Comparison of ENCODE assay signal across 20 cellular contexts in the genomic region with DNA sequence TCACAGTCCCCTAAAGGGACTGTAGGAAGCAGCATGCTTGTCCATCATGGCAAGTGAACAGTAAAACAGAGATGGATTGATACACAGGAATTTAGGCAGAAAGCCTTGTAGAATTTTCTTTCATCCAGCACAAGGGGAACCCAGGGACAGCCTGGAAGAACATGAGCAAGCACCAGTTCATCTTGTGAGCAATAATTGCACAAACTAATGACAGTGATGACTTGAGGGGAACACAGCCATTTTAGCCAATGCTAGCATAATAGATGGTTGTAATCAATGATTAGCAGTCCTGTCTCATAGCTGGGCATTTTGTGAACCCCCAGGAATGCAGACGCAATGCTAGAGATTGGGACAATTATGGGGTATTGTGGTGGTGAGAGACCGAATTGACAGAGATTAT. TPM values are rescaled to one million over a fixed set of nuclear protein-coding genes. Genes with fewer than 3 reads are reported as not detected.
"Had no signal": no experiment of that assay in that cellular context is flagged by ENCODE, and none has a peak within 500 bp of the region (broad histone marks: within the 10 kb centered on the region; RNA-seq: fewer than 3 reads in every experiment).

No MANE protein-coding gene starts in this region.

- H3K27ac ChIP-seq: adrenal gland, prostate gland, spleen had no signal

- H3K27ac Mint-ChIP-seq: activated CD8-positive, alpha-beta T cell treated with anti-CD3 and anti-CD28 coated beads for 36 hours; immature natural killer cell; natural killer cell; stimulated activated memory B cell treated with anti-CD40 and anti-IgM and Interleukin-4, amounts not matched to agents 10 μg/mL and 1 μg/mL and 100 μg/mL, for 72 hours; T-helper 1 cell treated with Interleukin-12 subunit alpha and Interleukin-12 subunit beta and Interleukin-4 antibody, amounts not matched to agents 30 μg/mL and 1 μg/mL, for 36 hours; type B pancreatic cell had no signal

- H3K4me3 Mint-ChIP-seq: activated CD8-positive, alpha-beta T cell treated with anti-CD3 and anti-CD28 coated beads for 36 hours; immature natural killer cell; natural killer cell; stimulated activated memory B cell treated with anti-CD40 and anti-IgM and Interleukin-4, amounts not matched to agents 10 μg/mL and 1 μg/mL and 100 μg/mL, for 72 hours; T-helper 1 cell treated with Interleukin-12 subunit alpha and Interleukin-12 subunit beta and Interleukin-4 antibody, amounts not matched to agents 30 μg/mL and 1 μg/mL, for 36 hours; type B pancreatic cell had no signal

- H3K4me1 Mint-ChIP-seq: immature natural killer cell, natural killer cell had no signal

- H3K27me3 ChIP-seq: adrenal gland, spleen had no signal

- H3K36me3 ChIP-seq: adrenal gland, prostate gland had no signal

- H3K27me3 Mint-ChIP-seq: activated CD8-positive, alpha-beta T cell treated with anti-CD3 and anti-CD28 coated beads for 36 hours; stimulated activated memory B cell treated with anti-CD40 and anti-IgM and Interleukin-4, amounts not matched to agents 10 μg/mL and 1 μg/mL and 100 μg/mL, for 72 hours had no signal

- DNase-seq: activated CD4-positive, CD25-positive, alpha-beta regulatory T cell treated with anti-CD3 and anti-CD28 coated beads, Interleukin-2, amount 50 U/mL, for 72 hours; activated CD8-positive, alpha-beta memory T cell treated with anti-CD3 and anti-CD28 coated beads, Interleukin-2, amount 50 U/mL, for 48 hours; activated CD8-positive, alpha-beta T cell treated with anti-CD3 and anti-CD28 coated beads for 36 hours; activated effector memory CD4-positive, alpha-beta T cell treated with Interleukin-2 at 50 U/mL for 16 hours; adrenal gland; glutamatergic neuron; immature natural killer cell; left cardiac atrium; natural killer cell; occipital lobe; SHP77 treated with DMSO at 0.1 percent for 48 hours; spleen; stimulated activated CD4-positive, alpha-beta T cell treated with anti-CD3 and anti-CD28 coated beads, Interleukin-1b, Interleukin-23, amount 100 ng/mL, for 48 hours had no signal

- H3K9me3 Mint-ChIP-seq: activated CD8-positive, alpha-beta T cell treated with anti-CD3 and anti-CD28 coated beads for 36 hours; natural killer cell; stimulated activated memory B cell treated with anti-CD40 and anti-IgM and Interleukin-4, amounts not matched to agents 10 μg/mL and 1 μg/mL and 100 μg/mL, for 72 hours; type B pancreatic cell had no signal

- H3K9me3 ChIP-seq: adrenal gland, prostate gland had no signal

- H3K4me1 ChIP-seq: prostate gland had no signal

- ATAC-seq: activated CD8-positive, alpha-beta T cell treated with anti-CD3 and anti-CD28 coated beads for 36 hours; left cardiac atrium; natural killer cell; sciatic nerve; stimulated activated memory B cell treated with anti-CD40 and anti-IgM and Interleukin-4, amounts not matched to agents 10 μg/mL and 1 μg/mL and 100 μg/mL, for 72 hours had no signal

- H3K4me3 ChIP-seq: adrenal gland, lung, prostate gland, spleen had no signal

- H3K36me3 Mint-ChIP-seq: natural killer cell had no signal

RNA-seq across cellular contexts. Expression of a gene that starts 45.6 kb away (rescaled TPM):
- total RNA-seq: activated CD8-positive, alpha-beta T cell treated with anti-CD3 and anti-CD28 coated beads for 36 hours; adrenal gland; fibroblast of villous mesenchyme; natural killer cell had no signal
